Comparison of ENCODE assay signal across 8 cellular contexts in genomic region chr9:72557549-72557948, GRCh38. TPM values are rescaled to one million over a fixed set of nuclear protein-coding genes. Genes with fewer than 3 reads are reported as not detected.
DNase-seq lines count a peak whose midpoint lies in the region; ATAC-seq, FAIRE-seq and TF ChIP-seq lines count a peak whose summit lies in the region.

No MANE protein-coding gene starts in this region.

- intact Hi-C loops in pancreas (cut with DNase I): no loop called here

- FAIRE-seq in pancreas (lab: Jason Lieb, UNC) (no peak), frontal cortex (lab: Jason Lieb, UNC) (no peak)

- TF ChIP-seq CTCF in pancreas (IDR thresholded peaks at IDR 0.05): no peak

- DNase-seq in T-helper 22 cell (ENCODE audit: low read depth): peak; percentile 4
- DNase-seq in dedifferentiated amniotic fluid mesenchymal stem cell (ENCODE audit: extremely low spot score): peak; percentile 60
- DNase-seq in pancreas: peak in 4 of 6 donors; percentile 43 to 73 (median 54)
- no peak for DNase-seq in frontal cortex (ENCODE audit: low spot score in 2 of 2)
- DNase-seq in GDM1 (lab: John Stamatoyannopoulos, UW): no peak
- DNase-seq in pons (ENCODE audit: low spot score): no peak

- WGBS in pancreas, 2 donors: 14 to 22% methylated on average over 2 of the region's 2 CpGs

- H3K27ac ChIP-seq in pancreas: peak overlapping the region in 3 of 4 donors; percentile 19 to 60 (median 39)

- no peak overlapping the region for H3K4me3 ChIP-seq in pancreas

- H3K36me3 ChIP-seq in pancreas: no peaks in the 10 kb centered on the region

- H3K9me3 ChIP-seq in pancreas: no peaks in the 10 kb centered on the region

- peaks cover 17 to 26% (median 18%) of the 10 kb centered on the region in 3 donors for H3K4me1 ChIP-seq in pancreas

- ATAC-seq in GM18502 (IDR thresholded peaks at IDR 0.05; ENCODE audit: poor library complexity, unreplicated experiment): peak; percentile 58
- peak; percentile 78 to 92 (median 90) for ATAC-seq in pancreas
- no peak for ATAC-seq in GM19324 (IDR thresholded peaks at IDR 0.05; ENCODE audit: low FRiP score, unreplicated experiment)

- H3K27me3 ChIP-seq in pancreas: no peaks in the 10 kb centered on the region

RNA-seq across cellular contexts. Expression of gene TMC1, which starts 36.1 kb away (rescaled TPM):
- total RNA-seq in pancreas (not detected), frontal cortex (0.82 TPM)
- polyA plus RNA-seq in pancreas: not detected

Comparison
In these comparisons a context has a peak if more than half of its experiments do, and no peak if none do; other contexts are left out.
1. DNase-seq: peak in T-helper 22 cell (single experiment), dedifferentiated amniotic fluid mesenchymal stem cell (single experiment) and pancreas (4 of 6); none in frontal cortex (0 of 2), GDM1 (single experiment) and pons (single experiment).